ENCODE assay signal across 8 cellular contexts in the genomic region with DNA sequence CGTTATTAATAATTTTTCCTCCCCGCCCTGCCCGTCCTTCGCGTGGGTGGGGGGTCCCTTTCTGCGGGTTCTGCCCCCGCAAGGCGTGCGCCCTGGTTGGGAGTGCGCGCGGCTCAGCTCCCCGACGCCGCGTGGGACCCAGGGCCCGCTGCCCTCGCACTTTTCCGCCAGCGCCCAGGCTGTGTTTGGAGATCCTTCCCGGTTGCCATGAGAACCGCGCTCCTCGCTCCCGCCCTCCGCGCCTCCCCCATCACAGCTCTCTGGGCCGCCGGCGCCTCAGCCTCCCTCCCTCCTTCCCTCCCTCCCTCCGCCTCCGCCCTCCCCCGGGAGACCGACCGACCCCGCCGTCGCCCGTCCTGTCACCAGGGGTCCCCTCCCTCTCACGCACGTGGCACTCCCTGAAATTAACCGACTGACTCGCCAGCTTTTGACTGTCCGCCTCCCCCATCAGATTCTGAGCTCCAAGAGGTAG. TPM values are rescaled to one million over a fixed set of nuclear protein-coding genes. Genes with fewer than 3 reads are reported as not detected.
DNase-seq lines count a peak whose midpoint lies in the region.

No MANE protein-coding gene starts in this region.

- no peaks in the 10 kb centered on the region for H3K9me3 ChIP-seq in HAP-1

- in situ Hi-C loops in ACHN (cut with HindIII; ENCODE audit: low pct_ligation_motif_present, low pct_unique_long_range_greater_than_20kb, low sequenced_read_pairs) (no loop called here), HAP-1 (cut with MboI; ENCODE audit: low sequenced_read_pairs) (no loop called here)

- peak overlapping the region; percentile 32 for H3K4me3 ChIP-seq in HAP-1

- no peaks in the 10 kb centered on the region for H3K27me3 ChIP-seq in HAP-1 (ENCODE audit: low read depth)

- no peaks in the 10 kb centered on the region for H3K36me3 ChIP-seq in HAP-1 (replicated peaks)

- peaks cover 23% of the 10 kb centered on the region for H3K4me1 ChIP-seq in HAP-1

- DNase-seq in ACHN (peak; percentile 83), HAP-1 (ENCODE audit: low spot score in 2 of 2) (peak; percentile 86 to 96), NCI-H748 treated with DMSO at 0.1 percent for 48 hours (lab: John Stamatoyannopoulos, UW) (peak; percentile 59), epidermal melanocyte (ENCODE audit: insufficient read length, low spot score) (peak; percentile 92), mesenteric fat pad (ENCODE audit: low spot score) (peak; percentile 97), NCI-H2107 (lab: John Stamatoyannopoulos, UW) (no peak)
- peak; percentile 82 for DNase-seq in activated CD8-positive, alpha-beta memory T cell treated with anti-CD3 and anti-CD28 coated beads, Interleukin-2, amount 50 U/mL, for 48 hours
- peak in 4 of 6 experiments; percentile 20 to 44 (median 37) for DNase-seq in stimulated activated naive CD4-positive, alpha-beta T cell (lab: John Stamatoyannopoulos, UW)

RNA-seq across cellular contexts. Expression of a gene that starts 2.4 kb away (rescaled TPM):
- 63.3 TPM for total RNA-seq in mesenteric fat pad

RNA-seq across cellular contexts. Expression of a gene that starts 19.4 kb away (rescaled TPM):
- 19.3 TPM for total RNA-seq in mesenteric fat pad

RNA-seq across cellular contexts. Expression of a gene that starts 21.1 kb away (rescaled TPM):
- 18.3 TPM for total RNA-seq in mesenteric fat pad

RNA-seq across cellular contexts. Expression of a gene that starts 30.9 kb away (rescaled TPM):
- 5.9 TPM for total RNA-seq in mesenteric fat pad
